In genomic region chr7:105321754-105322455, GRCh38 we compare ENCODE assay signal across 18 cellular contexts.
DNase-seq lines count a peak whose midpoint lies in the region; ATAC-seq and TF ChIP-seq lines count a peak whose summit lies in the region.
"Had no signal": no experiment of that assay in that cellular context is flagged by ENCODE, and none has a peak within 500 bp of the region (broad histone marks: within the 10 kb centered on the region; RNA-seq: fewer than 3 reads in every experiment).

No MANE protein-coding gene starts in this region.

- no peaks in the 10 kb centered on the region for H3K27me3 ChIP-seq in trophoblast cell (ENCODE audit: insufficient read depth, low read length)
- H3K27me3 ChIP-seq: BE2C had no signal

- peaks cover 67 to 70% of the 10 kb centered on the region in 2 donors for H3K4me1 Mint-ChIP-seq in natural killer cell
- peaks cover 35 to 45% of the 10 kb centered on the region in 2 donors for H3K4me1 Mint-ChIP-seq in natural killer cell treated with Interleukin-12 subunit alpha and Interleukin-12 subunit beta and Interleukin-15 and Interleukin-18, amount 100 ng/mL, for 72 hours (ENCODE audit: low read depth in 2 of 2)
- peaks cover 16% of the 10 kb centered on the region for H3K4me1 Mint-ChIP-seq in activated T-helper 17 cell treated with anti-CD3 and anti-CD28 coated beads, Interleukin-2, amount 50 U/mL, for 72 hours
- H3K4me1 Mint-ChIP-seq in activated T-cell treated with anti-CD3 and anti-CD28 coated beads, Interleukin-2, amount 50 U/mL, for 24 hours (ENCODE audit: low read depth), result peaks cover 56% of the 10 kb centered on the region

- peak overlapping the region; percentile 6 to 15 for H3K27ac Mint-ChIP-seq in natural killer cell
- no peak overlapping the region for H3K27ac Mint-ChIP-seq in natural killer cell treated with Interleukin-12 subunit alpha and Interleukin-12 subunit beta and Interleukin-15 and Interleukin-18, amount 100 ng/mL, for 72 hours
- H3K27ac Mint-ChIP-seq in activated T-helper 17 cell treated with anti-CD3 and anti-CD28 coated beads, Interleukin-2, amount 50 U/mL, for 72 hours, result peak overlapping the region; percentile 39
- no peak overlapping the region for H3K27ac Mint-ChIP-seq in activated naive CD4-positive, alpha-beta T cell treated with anti-CD3 and anti-CD28 coated beads, Interleukin-2, amount 50 U/mL, for 72 hours
- H3K27ac Mint-ChIP-seq in activated T-cell treated with anti-CD3 and anti-CD28 coated beads, Interleukin-2, amount 50 U/mL, for 24 hours, result no peak overlapping the region
- H3K27ac Mint-ChIP-seq: CD14-positive monocyte; CD4-positive, alpha-beta T cell had no signal

- no CpG with 5 or more reads among the region's 10 CpGs for WGBS in trophoblast cell (ENCODE audit: extremely low coverage, insufficient coverage, insufficient read length)

- H2BK12ac ChIP-seq in trophoblast cell (ENCODE audit: low read length), result no peak overlapping the region

- H3K27me3 Mint-ChIP-seq in natural killer cell (ENCODE audit: low read depth in 2 of 2), result no peaks in the 10 kb centered on the region
- no peaks in the 10 kb centered on the region for H3K27me3 Mint-ChIP-seq in natural killer cell treated with Interleukin-12 subunit alpha and Interleukin-12 subunit beta and Interleukin-15 and Interleukin-18, amount 100 ng/mL, for 72 hours
- H3K27me3 Mint-ChIP-seq in activated T-helper 17 cell treated with anti-CD3 and anti-CD28 coated beads, Interleukin-2, amount 50 U/mL, for 72 hours, result no peaks in the 10 kb centered on the region
- no peaks in the 10 kb centered on the region for H3K27me3 Mint-ChIP-seq in activated T-cell treated with anti-CD3 and anti-CD28 coated beads, Interleukin-2, amount 50 U/mL, for 24 hours
- H3K27me3 Mint-ChIP-seq: CD4-positive, alpha-beta T cell had no signal

- no peak overlapping the region for H3K14ac ChIP-seq in trophoblast cell (ENCODE audit: low read length)

- H4K8ac ChIP-seq in trophoblast cell (ENCODE audit: low read depth, low read length), result no peak overlapping the region

- H2BK120ac ChIP-seq in trophoblast cell (ENCODE audit: insufficient read depth, low read length, poor library complexity), result no peak overlapping the region

- H2BK5ac ChIP-seq in trophoblast cell (ENCODE audit: low read depth, low read length, poor library complexity), result no peak overlapping the region

- ATAC-seq in natural killer cell (no peak), GM19324 (IDR thresholded peaks at IDR 0.05; ENCODE audit: low FRiP score, unreplicated experiment) (no peak)
- ATAC-seq in natural killer cell treated with Interleukin-12 subunit alpha and Interleukin-12 subunit beta and Interleukin-15 and Interleukin-18, amount 100 ng/mL, for 72 hours, result no peak
- no peak for ATAC-seq in activated T-helper 17 cell treated with anti-CD3 and anti-CD28 coated beads, Interleukin-2, amount 50 U/mL, for 72 hours (replicated peaks)
- ATAC-seq in activated naive CD4-positive, alpha-beta T cell treated with anti-CD3 and anti-CD28 coated beads, Interleukin-2, amount 50 U/mL, for 72 hours, result no peak

- no peak overlapping the region for H2AK5ac ChIP-seq in trophoblast cell (ENCODE audit: low read length)

- DNase-seq in natural killer cell (no peak), trophoblast cell (peak; percentile 93 to 95)
- DNase-seq in natural killer cell treated with Interleukin-12 subunit alpha and Interleukin-12 subunit beta and Interleukin-15 and Interleukin-18, amount 100 ng/mL, for 72 hours (ENCODE audit: low spot score), result no peak
- DNase-seq in activated naive CD4-positive, alpha-beta T cell treated with anti-CD3 and anti-CD28 coated beads, Interleukin-2, amount 50 U/mL, for 72 hours (ENCODE audit: low spot score in 2 of 2), result no peak
- no peak for DNase-seq in activated T-cell treated with anti-CD3 and anti-CD28 coated beads, Interleukin-2, amount 50 U/mL, for 24 hours
- DNase-seq: BE2C; Calu3; CD4-positive, alpha-beta T cell; COR-L47; DMS53; DMS79 treated with DMSO at 0.1 percent for 48 hours; GOT3 had no signal

- H3K4me3 Mint-ChIP-seq in natural killer cell, result no peak overlapping the region
- no peak overlapping the region for H3K4me3 Mint-ChIP-seq in natural killer cell treated with Interleukin-12 subunit alpha and Interleukin-12 subunit beta and Interleukin-15 and Interleukin-18, amount 100 ng/mL, for 72 hours
- H3K4me3 Mint-ChIP-seq in activated T-helper 17 cell treated with anti-CD3 and anti-CD28 coated beads, Interleukin-2, amount 50 U/mL, for 72 hours, result no peak overlapping the region
- no peak overlapping the region for H3K4me3 Mint-ChIP-seq in activated T-cell treated with anti-CD3 and anti-CD28 coated beads, Interleukin-2, amount 50 U/mL, for 24 hours
- H3K4me3 Mint-ChIP-seq: CD14-positive monocyte; CD4-positive, alpha-beta T cell had no signal

- H3K36me3 ChIP-seq in trophoblast cell (ENCODE audit: control insufficient read depth in 1 of 2, insufficient read depth in 2 of 2, low read length in 2 of 2), result peaks cover 0 to 2% of the 10 kb centered on the region in 2 experiments
- H3K36me3 ChIP-seq: BE2C, HAP-1 had no signal

- no peak overlapping the region for H3K27ac ChIP-seq in trophoblast cell (ENCODE audit: low read depth, low read length)
- H3K27ac ChIP-seq: 22Rv1; BLaER1 treated with 17β-estradiol and CSF1 and Interleukin-3, amounts not matched to agents 10 nM and 100 nM had no signal

- no peak overlapping the region for H2AFZ ChIP-seq in trophoblast cell (ENCODE audit: insufficient read depth, low read length, poor library complexity)

- no peak overlapping the region for H4K91ac ChIP-seq in trophoblast cell (ENCODE audit: low read depth, low read length)

- no peak overlapping the region for H3K18ac ChIP-seq in trophoblast cell (ENCODE audit: low read length)

- TF ChIP-seq CTCF in natural killer cell (IDR thresholded peaks at IDR 0.05), result no peak

- H3K4me3 ChIP-seq in trophoblast cell (ENCODE audit: low read depth, low read length), result no peak overlapping the region
- H3K4me3 ChIP-seq: BLaER1 treated with 17β-estradiol and CSF1 and Interleukin-3, amounts not matched to agents 10 nM and 100 nM; HAP-1 had no signal

- H3K36me3 Mint-ChIP-seq in natural killer cell, result no peaks in the 10 kb centered on the region
- no peaks in the 10 kb centered on the region for H3K36me3 Mint-ChIP-seq in natural killer cell treated with Interleukin-12 subunit alpha and Interleukin-12 subunit beta and Interleukin-15 and Interleukin-18, amount 100 ng/mL, for 72 hours
- peaks cover 7% of the 10 kb centered on the region for H3K36me3 Mint-ChIP-seq in activated T-helper 17 cell treated with anti-CD3 and anti-CD28 coated beads, Interleukin-2, amount 50 U/mL, for 72 hours (ENCODE audit: low read depth)
- peaks cover 5 to 18% of the 10 kb centered on the region in 2 donors for H3K36me3 Mint-ChIP-seq in activated naive CD4-positive, alpha-beta T cell treated with anti-CD3 and anti-CD28 coated beads, Interleukin-2, amount 50 U/mL, for 72 hours
- H3K36me3 Mint-ChIP-seq in activated T-cell treated with anti-CD3 and anti-CD28 coated beads, Interleukin-2, amount 50 U/mL, for 24 hours (ENCODE audit: low read depth), result peaks cover 9% of the 10 kb centered on the region

- H3K4me1 ChIP-seq in trophoblast cell (ENCODE audit: control insufficient read depth in 1 of 2, insufficient read depth in 2 of 2, low read length in 2 of 2), result no peaks in the 10 kb centered on the region
- H3K4me1 ChIP-seq: BE2C had no signal

- no peak overlapping the region for H3K4me2 ChIP-seq in trophoblast cell (ENCODE audit: low read length)
- H3K4me2 ChIP-seq: BLaER1 treated with 17β-estradiol and CSF1 and Interleukin-3, amounts not matched to agents 10 nM and 100 nM had no signal

- H3K4ac ChIP-seq in trophoblast cell (ENCODE audit: low read depth, low read length), result no peak overlapping the region

- no peak overlapping the region for H3K23ac ChIP-seq in trophoblast cell (ENCODE audit: low read length)

- H3K79me2 ChIP-seq in trophoblast cell (ENCODE audit: control insufficient read depth, insufficient read depth, low read length, poor library complexity), result peaks cover 3% of the 10 kb centered on the region

- H3K9ac ChIP-seq in trophoblast cell (ENCODE audit: low read length), result no peak overlapping the region
- H3K9ac ChIP-seq: BLaER1 treated with 17β-estradiol and CSF1 and Interleukin-3, amounts not matched to agents 10 nM and 100 nM had no signal

- H3K9me3 Mint-ChIP-seq in natural killer cell, result no peaks in the 10 kb centered on the region
- no peaks in the 10 kb centered on the region for H3K9me3 Mint-ChIP-seq in natural killer cell treated with Interleukin-12 subunit alpha and Interleukin-12 subunit beta and Interleukin-15 and Interleukin-18, amount 100 ng/mL, for 72 hours
- H3K9me3 Mint-ChIP-seq in activated T-helper 17 cell treated with anti-CD3 and anti-CD28 coated beads, Interleukin-2, amount 50 U/mL, for 72 hours, result no peaks in the 10 kb centered on the region
- H3K9me3 Mint-ChIP-seq in activated naive CD4-positive, alpha-beta T cell treated with anti-CD3 and anti-CD28 coated beads, Interleukin-2, amount 50 U/mL, for 72 hours, result peaks cover 0 to 6% of the 10 kb centered on the region in 2 donors
- no peaks in the 10 kb centered on the region for H3K9me3 Mint-ChIP-seq in activated T-cell treated with anti-CD3 and anti-CD28 coated beads, Interleukin-2, amount 50 U/mL, for 24 hours
- H3K9me3 Mint-ChIP-seq: CD4-positive, alpha-beta T cell had no signal

- H4K12ac ChIP-seq in trophoblast cell (ENCODE audit: low read depth, low read length), result no peak overlapping the region

- H3K79me1 ChIP-seq in trophoblast cell (ENCODE audit: low read length), result no peaks in the 10 kb centered on the region

- H3K9me3 ChIP-seq in trophoblast cell (ENCODE audit: insufficient read depth, low read depth, low read length), result peaks cover 3% of the 10 kb centered on the region
- H3K9me3 ChIP-seq: BE2C, HAP-1 had no signal

- intact Hi-C loops in natural killer cell (cut with micrococcal nuclease), result no loop called here

Comparison
In these comparisons a context has a peak if more than half of its experiments do, and no peak if none do; other contexts are left out.
1. H3K27ac Mint-ChIP-seq: peak in natural killer cell (2 of 2) and activated T-helper 17 cell treated with anti-CD3 and anti-CD28 coated beads, Interleukin-2, amount 50 U/mL, for 72 hours (single experiment); none in natural killer cell treated with Interleukin-12 subunit alpha and Interleukin-12 subunit beta and Interleukin-15 and Interleukin-18, amount 100 ng/mL, for 72 hours (0 of 2), activated naive CD4-positive, alpha-beta T cell treated with anti-CD3 and anti-CD28 coated beads, Interleukin-2, amount 50 U/mL, for 72 hours (0 of 2) and activated T-cell treated with anti-CD3 and anti-CD28 coated beads, Interleukin-2, amount 50 U/mL, for 24 hours (single experiment).
2. DNase-seq: peak in trophoblast cell (2 of 2); none in natural killer cell (single experiment), natural killer cell treated with Interleukin-12 subunit alpha and Interleukin-12 subunit beta and Interleukin-15 and Interleukin-18, amount 100 ng/mL, for 72 hours (single experiment), activated naive CD4-positive, alpha-beta T cell treated with anti-CD3 and anti-CD28 coated beads, Interleukin-2, amount 50 U/mL, for 72 hours (0 of 2) and activated T-cell treated with anti-CD3 and anti-CD28 coated beads, Interleukin-2, amount 50 U/mL, for 24 hours (single experiment).